In the genomic region with DNA sequence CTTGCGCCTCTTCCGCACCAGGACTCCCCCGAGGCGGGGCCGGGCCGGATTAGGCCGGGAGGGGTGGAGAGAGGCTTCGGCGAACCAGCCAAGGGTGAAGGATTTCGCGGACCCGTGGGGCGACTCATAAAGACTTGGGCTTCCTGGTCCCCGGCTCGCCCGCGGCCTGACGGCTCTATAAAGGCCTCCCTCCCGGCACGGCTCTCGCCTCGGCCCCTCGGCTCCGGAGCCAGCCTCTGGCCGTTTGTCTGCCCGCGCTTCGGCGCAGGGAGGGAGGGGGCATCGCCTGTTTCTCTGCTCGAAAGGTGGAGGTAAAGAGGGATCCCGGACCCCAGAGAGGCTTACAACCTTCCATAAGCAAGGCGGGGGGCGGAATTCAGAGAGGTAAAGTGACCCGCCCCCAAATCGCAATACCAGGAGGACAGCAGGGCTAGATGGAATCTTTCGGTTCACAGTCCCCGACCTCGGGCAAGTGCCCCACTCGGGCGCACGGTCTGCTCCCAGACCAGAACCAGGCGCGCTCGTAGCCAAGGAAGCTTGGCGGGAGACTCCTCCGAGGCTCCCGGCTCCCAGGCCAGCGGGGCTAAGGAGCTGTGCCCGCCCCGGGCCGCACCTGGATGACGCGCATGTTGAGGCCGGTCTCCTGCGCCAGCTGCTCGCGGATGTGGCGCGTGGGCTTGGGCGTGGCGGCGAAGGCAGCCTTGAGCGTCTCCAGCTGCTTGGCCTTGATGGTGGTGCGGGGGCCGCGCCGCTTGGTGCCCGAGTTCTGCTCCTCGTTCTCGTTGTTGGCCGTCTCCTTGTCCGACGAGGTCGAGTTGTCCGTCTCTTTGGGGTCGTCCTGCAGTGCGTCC, we compare ENCODE assay signal across 12 cellular contexts. TPM values are rescaled to one million over a fixed set of nuclear protein-coding genes. Genes with fewer than 3 reads are reported as not detected.
DNase-seq lines count a peak whose midpoint lies in the region; ATAC-seq, FAIRE-seq and TF ChIP-seq lines count a peak whose summit lies in the region.
"Had no signal": no experiment of that assay in that cellular context is flagged by ENCODE, and none has a peak within 500 bp of the region (broad histone marks: within the 10 kb centered on the region; RNA-seq: fewer than 3 reads in every experiment).

No MANE protein-coding gene starts in this region.

- H4K20me1 ChIP-seq in GM12878 (ENCODE audit: control insufficient read depth, insufficient read depth): no peaks in the 10 kb centered on the region

- in situ Hi-C loops in GM12878 (cut with MboI) (no loop called here), transverse colon (cut with MboI; ENCODE audit: low pct_ligation_motif_present in 1 of 4, low pct_unique_long_range_greater_than_20kb in 1 of 4, low sequenced_read_pairs in 3 of 4) (loop anchor here in 2 of 4 donors (25.0 kb wide), 1 partner anchor 445 kb away; no protein-coding TSS in a partner anchor)

- BruUV-seq in GM12878 (replicated peaks; lab: Mats Ljungman, UMichigan): no TSS peak

- TF ChIP-seq POLR2A in GM12878 (IDR thresholded peaks at IDR 0.05; ENCODE audit: low read depth, low read length): no peak
- TF ChIP-seq POLR2A in transverse colon (IDR thresholded peaks at IDR 0.05): no peak

- intact Hi-C loops in GM12878 (cut with micrococcal nuclease; ENCODE audit: unreplicated experiment): no loop called here
- intact Hi-C loops in transverse colon (cut with DNase I; ENCODE audit: low total_unique reads): loop anchor here (10.0 kb wide), 1 partner anchor 447 kb away; no protein-coding TSS in a partner anchor

- POLR2A ChIA-PET in GM12878 (lab: Charles Lee): no interaction called here
- POLR2A ChIA-PET in activated CD4-positive, alpha-beta T cell treated with anti-CD3 and anti-CD28 coated beads, Interleukin-2, amount 10 ng/mL, durations not matched to agents 7 days and 5 days (lab: Charles Lee): no interaction called here

- no peak for TF ChIP-seq RAD21 in GM12878 (IDR thresholded peaks at IDR 0.05; ENCODE audit: insufficient read depth, low read depth, low read length)
- no peak for TF ChIP-seq RAD21 in liver (IDR thresholded peaks at IDR 0.05)

- H3K27me3 ChIP-seq in GM12878 (replicated peaks in 1 of 2; ENCODE audit: control insufficient read depth in 2 of 2, insufficient read depth in 2 of 2, low read length in 1 of 2): peaks cover 24 to 47% of the 10 kb centered on the region in 2 experiments
- peaks cover 18 to 64% (median 29%) of the 10 kb centered on the region in 4 donors for H3K27me3 ChIP-seq in liver (ENCODE audit: control insufficient read depth in 4 of 4, insufficient read depth in 4 of 4, low read length in 3 of 4)
- peaks cover 100% of the 10 kb centered on the region for H3K27me3 ChIP-seq in transverse colon

- DNase-seq in activated naive CD8-positive, alpha-beta T cell treated with anti-CD3 and anti-CD28 coated beads, Interleukin-2, amount 50 U/mL, for 24 hours: no peak
- no peak for DNase-seq in GM12878 (ENCODE audit: low read depth, low spot score)
- DNase-seq in transverse colon: no peak
- DNase-seq in activated CD4-positive, alpha-beta T cell treated with anti-CD3 and anti-CD28 coated beads, Interleukin-2, amount 10 ng/mL, durations not matched to agents 7 days and 5 days: no peak
- DNase-seq: erythroblast; NCI-H1930; stimulated activated CD4-positive, alpha-beta T cell treated with anti-CD3 and anti-CD28 coated beads, Interleukin-4, amount 100 ng/mL, for 4 hours; WERI-Rb-1 had no signal

- no peak overlapping the region for H3K27ac Mint-ChIP-seq in activated naive CD8-positive, alpha-beta T cell
- no peak overlapping the region for H3K27ac Mint-ChIP-seq in activated naive CD8-positive, alpha-beta T cell treated with anti-CD3 and anti-CD28 coated beads, Interleukin-2, amount 50 U/mL, for 24 hours
- no peak overlapping the region for H3K27ac Mint-ChIP-seq in activated CD4-positive, alpha-beta T cell treated with anti-CD3 and anti-CD28 coated beads, Interleukin-2, amount 10 ng/mL, durations not matched to agents 7 days and 5 days

- no peaks in the 10 kb centered on the region for H3K36me3 Mint-ChIP-seq in activated naive CD8-positive, alpha-beta T cell
- H3K36me3 Mint-ChIP-seq in activated naive CD8-positive, alpha-beta T cell treated with anti-CD3 and anti-CD28 coated beads, Interleukin-2, amount 50 U/mL, for 24 hours (ENCODE audit: low read depth): no peaks in the 10 kb centered on the region
- H3K36me3 Mint-ChIP-seq in activated CD4-positive, alpha-beta T cell treated with anti-CD3 and anti-CD28 coated beads, Interleukin-2, amount 10 ng/mL, durations not matched to agents 7 days and 5 days (ENCODE audit: low read depth): peaks cover 5% of the 10 kb centered on the region

- H2AFZ ChIP-seq in GM12878 (ENCODE audit: control insufficient read depth, low read depth, low read length): no peak overlapping the region

- CTCF ChIA-PET in GM12878 (lab: Yijun Ruan, JAX): no interaction called here
- CTCF ChIA-PET in activated CD4-positive, alpha-beta T cell treated with anti-CD3 and anti-CD28 coated beads, Interleukin-2, amount 10 ng/mL, durations not matched to agents 7 days and 5 days (lab: Charles Lee): no interaction called here

- H3K27ac ChIP-seq in GM12878 (ENCODE audit: control insufficient read depth, insufficient read depth) (no peak overlapping the region), liver (ENCODE audit: low read depth in 1 of 2, low read length in 2 of 2) (no peak overlapping the region), transverse colon (no peak overlapping the region)
- H3K27ac ChIP-seq: WERI-Rb-1 had no signal

- no peak for TF ChIP-seq EP300 in GM12878 (IDR thresholded peaks at IDR 0.05; ENCODE audit: borderline replicate concordance in 1 of 2, control insufficient read depth in 1 of 2, low read depth in 2 of 2, low read length in 2 of 2)
- TF ChIP-seq EP300 in transverse colon (IDR thresholded peaks at IDR 0.05; ENCODE audit: low read depth): no peak

- no peak for FAIRE-seq in GM12878 (lab: Jason Lieb, UNC)

- H3K4me1 Mint-ChIP-seq in activated naive CD8-positive, alpha-beta T cell (ENCODE audit: low read depth): peaks cover 35% of the 10 kb centered on the region
- H3K4me1 Mint-ChIP-seq in activated naive CD8-positive, alpha-beta T cell treated with anti-CD3 and anti-CD28 coated beads, Interleukin-2, amount 50 U/mL, for 24 hours: peaks cover 33% of the 10 kb centered on the region
- H3K4me1 Mint-ChIP-seq in activated CD4-positive, alpha-beta T cell treated with anti-CD3 and anti-CD28 coated beads, Interleukin-2, amount 10 ng/mL, durations not matched to agents 7 days and 5 days: peaks cover 21% of the 10 kb centered on the region

- H3K9me3 ChIP-seq in GM12878 (replicated peaks; ENCODE audit: control insufficient read depth, insufficient read depth, low read length) (no peaks in the 10 kb centered on the region; the same call in 2 of the 3 replicates), liver (ENCODE audit: control insufficient read depth in 4 of 4, low read length in 3 of 4) (no peaks in the 10 kb centered on the region), transverse colon (no peaks in the 10 kb centered on the region)

- WGBS in GM12878 (ENCODE audit: insufficient coverage, insufficient replicate concordance, low lambda C conversion rate, missing lambda C conversion rate): 23% methylated on average over 43 of the region's 78 CpGs
- WGBS in liver: 2% methylated on average over 78 of the region's 78 CpGs
- 0 to 2% methylated on average over 18 to 74 of the region's 78 CpGs for WGBS in transverse colon (ENCODE audit: low coverage in 1 of 2), 2 donors

- H3K27me3 Mint-ChIP-seq in activated naive CD8-positive, alpha-beta T cell: peaks cover 37% of the 10 kb centered on the region
- H3K27me3 Mint-ChIP-seq in activated naive CD8-positive, alpha-beta T cell treated with anti-CD3 and anti-CD28 coated beads, Interleukin-2, amount 50 U/mL, for 24 hours: peaks cover 75% of the 10 kb centered on the region
- peaks cover 78% of the 10 kb centered on the region for H3K27me3 Mint-ChIP-seq in activated CD4-positive, alpha-beta T cell treated with anti-CD3 and anti-CD28 coated beads, Interleukin-2, amount 10 ng/mL, durations not matched to agents 7 days and 5 days

- H3K9me3 Mint-ChIP-seq in activated naive CD8-positive, alpha-beta T cell (ENCODE audit: low read depth): no peaks in the 10 kb centered on the region
- no peaks in the 10 kb centered on the region for H3K9me3 Mint-ChIP-seq in activated naive CD8-positive, alpha-beta T cell treated with anti-CD3 and anti-CD28 coated beads, Interleukin-2, amount 50 U/mL, for 24 hours
- no peaks in the 10 kb centered on the region for H3K9me3 Mint-ChIP-seq in activated CD4-positive, alpha-beta T cell treated with anti-CD3 and anti-CD28 coated beads, Interleukin-2, amount 10 ng/mL, durations not matched to agents 7 days and 5 days

- no peaks in the 10 kb centered on the region for H3K79me2 ChIP-seq in GM12878 (ENCODE audit: control insufficient read depth, insufficient read depth, low read length)

- ATAC-seq in activated naive CD8-positive, alpha-beta T cell treated with anti-CD3 and anti-CD28 coated beads, Interleukin-2, amount 50 U/mL, for 24 hours: no peak
- ATAC-seq in GM12878: peak; percentile 22
- no peak for ATAC-seq in GM19467 (IDR thresholded peaks at IDR 0.05; ENCODE audit: unreplicated experiment)
- ATAC-seq in GM19023 (IDR thresholded peaks at IDR 0.05; ENCODE audit: unreplicated experiment): no peak

- RAD21 ChIA-PET in GM12878 (lab: Charles Lee; ENCODE audit: unreplicated experiment): no interaction called here

- SMC1A ChIA-PET in GM12878 (lab: Charles Lee; ENCODE audit: uncharacterized antibody, unreplicated experiment): interaction anchor here (0.7 kb wide), 1 partner anchor 445 kb away, joined by 4 read pairs; no protein-coding TSS in a partner anchor

- H3K9ac ChIP-seq in GM12878 (ENCODE audit: control insufficient read depth, insufficient read depth, low read length) (no peak overlapping the region), liver (ENCODE audit: low read depth in 1 of 2, low read length in 2 of 2) (no peak overlapping the region)

- no peak for TF ChIP-seq CTCF in GM12878 (IDR thresholded peaks at IDR 0.05 in 2 of 3, conservative IDR thresholded peaks at IDR 0.05 in 1 of 3; ENCODE audit: control insufficient read depth in 2 of 3, extremely low read depth in 1 of 3, insufficient read depth in 1 of 3, low read depth in 3 of 3, low read length in 3 of 3)
- no peak for TF ChIP-seq CTCF in liver (IDR thresholded peaks at IDR 0.05; ENCODE audit: low read depth, low read length, missing input control)
- no peak for TF ChIP-seq CTCF in transverse colon (IDR thresholded peaks at IDR 0.05)

- H3K4me1 ChIP-seq in GM12878 (ENCODE audit: control insufficient read depth, insufficient read depth, low read length) (no peaks in the 10 kb centered on the region), liver (ENCODE audit: control insufficient read depth in 4 of 4, insufficient read depth in 4 of 4, low read length in 3 of 4) (peaks cover 14 to 44% (median 27%) of the 10 kb centered on the region in 4 donors), transverse colon (peaks cover 8 to 42% (median 38%) of the 10 kb centered on the region in 4 donors)

- no peak overlapping the region for H3K4me3 ChIP-seq in GM12878
- peak overlapping the region in 2 of 3 donors; percentile 18 to 41 for H3K4me3 ChIP-seq in liver (ENCODE audit: low read depth in 1 of 3, low read length in 3 of 3)
- peak overlapping the region in 3 of 4 donors; percentile 17 to 47 (median 30) for H3K4me3 ChIP-seq in transverse colon

- H3K4me2 ChIP-seq in GM12878 (ENCODE audit: control insufficient read depth, insufficient read depth): no peak overlapping the region

- H3K4me3 Mint-ChIP-seq in activated naive CD8-positive, alpha-beta T cell: peak overlapping the region; percentile 10
- H3K4me3 Mint-ChIP-seq in activated naive CD8-positive, alpha-beta T cell treated with anti-CD3 and anti-CD28 coated beads, Interleukin-2, amount 50 U/mL, for 24 hours: no peak overlapping the region
- H3K4me3 Mint-ChIP-seq in activated CD4-positive, alpha-beta T cell treated with anti-CD3 and anti-CD28 coated beads, Interleukin-2, amount 10 ng/mL, durations not matched to agents 7 days and 5 days: no peak overlapping the region

- no peaks in the 10 kb centered on the region for H3K36me3 ChIP-seq in GM12878 (ENCODE audit: control insufficient read depth in 2 of 2, insufficient read depth in 2 of 2, low read length in 1 of 2)
- H3K36me3 ChIP-seq in liver (ENCODE audit: control insufficient read depth in 4 of 4, insufficient read depth in 3 of 4, low read depth in 1 of 4, low read length in 3 of 4): no peaks in the 10 kb centered on the region
- no peaks in the 10 kb centered on the region for H3K36me3 ChIP-seq in transverse colon
- H3K36me3 ChIP-seq: WERI-Rb-1 had no signal

RNA-seq across cellular contexts. Expression of a gene that starts 3.9 kb away (rescaled TPM):
- total RNA-seq in GM12878 (2013; cell fraction: nucleolus; rRNA removed): not detected in 2 replicates
- total RNA-seq in GM12878 (2014; rRNA removed) (not detected in 2 replicates), GM12878 (2014; rRNA removed; fragmentation: Illumina TruSeq; extraction: Trizol) (not detected in 2 replicates), GM12878 (2021) (not detected in 2 replicates), liver (not detected), transverse colon (not detected)
- polyA plus RNA-seq in GM12878 (2011; ENCODE audit: low read depth): not detected
- polyA plus RNA-seq in GM12878 (2011; rRNA removed) (0.03 TPM in 1 of 2 replicates, not detected in the other), GM12878 (2014; fragmentation: Illumina TruSeq; extraction: Trizol) (not detected in 2 replicates), GM12878 (2014; fragmentation: Nextera tagmentation; extraction: Ambion mirVana) (not detected), GM12878 (2014; rRNA removed) (not detected in 2 replicates), GM12878 (2016; fragmentation: Nextera tagmentation; extraction: Ambion mirVana) (not detected), liver (not detected)
- 0.01 and 0.05 TPM in 2 replicates for polyA plus RNA-seq in GM12878 (2011; cell fraction: cytosol; rRNA removed)
- 0.03 TPM in 1 of 2 replicates, not detected in the other for polyA plus RNA-seq in GM12878 (2011; cell fraction: nucleus; rRNA removed)
- polyA plus RNA-seq in GM12878 (2012): not detected in 2 replicates
- not detected in 2 replicates for polyA minus RNA-seq in GM12878 (2011; rRNA and poly(A)+ RNA removed)
- not detected in 2 replicates for polyA minus RNA-seq in GM12878 (2011; cell fraction: cytosol; rRNA and poly(A)+ RNA removed)
- polyA minus RNA-seq in GM12878 (2011; cell fraction: nucleus; rRNA and poly(A)+ RNA removed): not detected in 2 replicates
- not detected for total RNA-seq in activated CD4-positive, alpha-beta T cell treated with anti-CD3 and anti-CD28 coated beads, Interleukin-2, amount 10 ng/mL, durations not matched to agents 7 days and 5 days

RNA-seq across cellular contexts. Expression of a gene that starts 45.6 kb away (rescaled TPM):
- total RNA-seq in GM12878 (2013; cell fraction: nucleolus; rRNA removed): not detected in 2 replicates
- total RNA-seq in GM12878 (2014; rRNA removed): 1.2 and 1.6 TPM in 2 replicates
- 0.27 and 1.2 TPM in 2 replicates for total RNA-seq in GM12878 (2014; rRNA removed; fragmentation: Illumina TruSeq; extraction: Trizol)
- total RNA-seq in GM12878 (2021): 1.3 and 1.5 TPM in 2 replicates
- 0.37 TPM for polyA plus RNA-seq in GM12878 (2011; ENCODE audit: low read depth)
- 0.65 and 1.7 TPM in 2 replicates for polyA plus RNA-seq in GM12878 (2011; rRNA removed)
- polyA plus RNA-seq in GM12878 (2011; cell fraction: cytosol; rRNA removed): 3.4 and 5.9 TPM in 2 replicates
- polyA plus RNA-seq in GM12878 (2011; cell fraction: nucleus; rRNA removed): 1.5 and 2.4 TPM in 2 replicates
- 0.68 and 0.91 TPM in 2 replicates for polyA plus RNA-seq in GM12878 (2012)
- polyA plus RNA-seq in GM12878 (2014; fragmentation: Illumina TruSeq; extraction: Trizol): 0.25 TPM in 1 of 2 replicates, not detected in the other
- polyA plus RNA-seq in GM12878 (2014; fragmentation: Nextera tagmentation; extraction: Ambion mirVana): under 1 TPM; 0.18 to 0.49 TPM
- 0.72 and 1.2 TPM in 2 replicates for polyA plus RNA-seq in GM12878 (2014; rRNA removed)
- polyA plus RNA-seq in GM12878 (2016; fragmentation: Nextera tagmentation; extraction: Ambion mirVana): 1 to 10 TPM; 4.1 to 4.4 TPM
- 0.59 and 1.4 TPM in 2 replicates for polyA minus RNA-seq in GM12878 (2011; rRNA and poly(A)+ RNA removed)
- 1.5 and 2.1 TPM in 2 replicates for polyA minus RNA-seq in GM12878 (2011; cell fraction: cytosol; rRNA and poly(A)+ RNA removed)
- polyA minus RNA-seq in GM12878 (2011; cell fraction: nucleus; rRNA and poly(A)+ RNA removed): 1.6 and 1.9 TPM in 2 replicates
- total RNA-seq in liver: 10 to 100 TPM; 22.4 to 25.9 TPM
- 10 to 100 TPM; 41.4 to 93.1 TPM for polyA plus RNA-seq in liver
- 10 to 100 TPM in 3 of 4 donors, 1 to 10 TPM in 1; 7.4 to 16.8 (median 13.1) TPM for total RNA-seq in transverse colon
- 1 to 10 TPM; 3.6 to 4.5 TPM for total RNA-seq in activated CD4-positive, alpha-beta T cell treated with anti-CD3 and anti-CD28 coated beads, Interleukin-2, amount 10 ng/mL, durations not matched to agents 7 days and 5 days
